Comparison of ENCODE assay signal across 8 cellular contexts in the genomic region with DNA sequence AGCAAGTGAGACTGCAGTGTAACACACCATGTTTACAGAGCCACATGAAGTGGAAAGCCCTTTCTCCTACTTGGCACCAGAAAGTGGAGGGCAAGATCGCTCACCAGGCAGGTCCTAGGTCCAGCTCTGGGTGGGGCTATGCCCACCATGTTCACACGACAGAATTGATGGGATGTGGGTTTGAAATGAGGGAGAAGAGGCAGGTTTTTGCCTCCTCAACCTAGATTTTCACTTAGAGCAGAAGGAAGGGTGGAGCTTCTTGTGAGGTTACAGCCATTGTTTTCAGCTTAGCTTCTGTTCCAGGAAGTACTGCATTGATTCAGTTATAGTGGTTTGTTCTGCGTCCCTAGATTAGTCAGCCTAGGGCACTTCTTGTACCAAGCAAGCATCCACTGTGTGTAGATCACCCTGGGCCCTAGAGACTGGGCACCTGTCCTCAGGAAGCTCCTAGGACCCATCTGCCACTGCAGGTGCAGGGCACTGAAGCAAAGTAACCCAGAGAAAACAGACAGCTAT. TPM values are rescaled to one million over a fixed set of nuclear protein-coding genes. Genes with fewer than 3 reads are reported as not detected.
A peak's percentile ranks its signal among the peaks of the same experiment; 100 is the strongest.
DNase-seq lines count a peak whose midpoint lies in the region; ATAC-seq, FAIRE-seq and TF ChIP-seq lines count a peak whose summit lies in the region.

No MANE protein-coding gene starts in this region.

- POLR2A ChIA-PET in CD4-positive, alpha-beta T cell (lab: Charles Lee): interaction anchor here (0.8 to 6.8 kb wide), 18 partner anchors 10 to 536 kb away, joined by 3 to 106 read pairs (median 4); a partner anchor contains a TSS

- no peaks in the 10 kb centered on the region for H3K27me3 ChIP-seq in CD4-positive, alpha-beta T cell (ENCODE audit: control insufficient read depth, insufficient read depth, low read length)
- H3K27me3 ChIP-seq in HL-60 (ENCODE audit: insufficient read depth, poor library complexity, severe bottlenecking) (no peaks in the 10 kb centered on the region), mononuclear cell (ENCODE audit: insufficient read depth, low read length) (no peaks in the 10 kb centered on the region)

- H3K4me1 ChIP-seq in mononuclear cell (ENCODE audit: insufficient read depth, low read length): peaks cover 57% of the 10 kb centered on the region

- CTCF ChIA-PET in CD4-positive, alpha-beta T cell (lab: Charles Lee): interaction anchor here (1.0 to 3.6 kb wide), 5 partner anchors 12 to 92 kb away, joined by 3 to 12 read pairs (median 3); a partner anchor contains a TSS

- peak overlapping the region; percentile 91 for H3K4me3 Mint-ChIP-seq in CD4-positive, alpha-beta T cell

- H3K27me3 Mint-ChIP-seq in CD4-positive, alpha-beta T cell: no peaks in the 10 kb centered on the region

- H3K4me1 Mint-ChIP-seq in CD4-positive, alpha-beta T cell (ENCODE audit: low read depth): peaks cover 74% of the 10 kb centered on the region

- H3K27ac ChIP-seq in CD4-positive, alpha-beta T cell (ENCODE audit: low read depth, low read length): peak overlapping the region; percentile 93
- H3K27ac ChIP-seq in HL-60 (replicated peaks): peak overlapping the region; percentile 78

- H3K27ac Mint-ChIP-seq in CD4-positive, alpha-beta T cell: peak overlapping the region; percentile 92

- intact Hi-C loops in CD4-positive, alpha-beta T cell (cut with DNase I, micrococcal nuclease): loop anchor here (1.0 to 10.0 kb wide), 7 partner anchors 8 to 470 kb away; a partner anchor contains a TSS

- TF ChIP-seq CTCF in CD4-positive, alpha-beta T cell (IDR thresholded peaks at IDR 0.05): no peak
- TF ChIP-seq CTCF in HL-60 (IDR thresholded peaks at IDR 0.05; ENCODE audit: insufficient read depth, low read length): no peak

- DNase-seq in CD4-positive, alpha-beta T cell: peak in 8 of 10 experiments; percentile 13 to 62 (median 37)
- peak in 1 of 2 experiments; percentile 57 for DNase-seq in HL-60 (ENCODE audit: low read depth in 1 of 2, low spot score in 1 of 2)
- peak; percentile 71 for DNase-seq in activated CD8-positive, alpha-beta memory T cell treated with anti-CD3 and anti-CD28 coated beads, Interleukin-2, amount 50 U/mL, for 48 hours
- DNase-seq in RCC 7860 (ENCODE audit: low spot score): no peak
- DNase-seq in globus pallidus (ENCODE audit: low spot score): no peak

- peak; percentile 69 for ATAC-seq in CD4-positive, alpha-beta T cell (ENCODE audit: poor library complexity)
- ATAC-seq in GM19438 (IDR thresholded peaks at IDR 0.05; ENCODE audit: low read depth, unreplicated experiment): peak; percentile 39
- ATAC-seq in HG02970 (IDR thresholded peaks at IDR 0.05; ENCODE audit: low FRiP score, unreplicated experiment): no peak

- H3K9me3 ChIP-seq in CD4-positive, alpha-beta T cell (ENCODE audit: control insufficient read depth, low read length): no peaks in the 10 kb centered on the region
- H3K9me3 ChIP-seq in mononuclear cell (ENCODE audit: low read depth, low read length): no peaks in the 10 kb centered on the region

- H3K4me3 ChIP-seq in HL-60 (replicated peaks; ENCODE audit: insufficient read depth, low read length): peak overlapping the region; percentile 57
- peak overlapping the region; percentile 64 for H3K4me3 ChIP-seq in mononuclear cell (ENCODE audit: low read length)

- no peaks in the 10 kb centered on the region for H3K9me3 Mint-ChIP-seq in CD4-positive, alpha-beta T cell

- FAIRE-seq in RCC 7860 (lab: Jason Lieb, UNC): no peak

- peaks cover 61% of the 10 kb centered on the region for H3K36me3 Mint-ChIP-seq in CD4-positive, alpha-beta T cell (ENCODE audit: low read depth)

RNA-seq across cellular contexts. Expression of a gene that starts 2.3 kb away (rescaled TPM):
- 100 to 1,000 TPM; 169 to 176 TPM for total RNA-seq in CD4-positive, alpha-beta T cell
- total RNA-seq in mononuclear cell: 334 TPM

Comparison
In these comparisons a context has a peak if more than half of its experiments do, and no peak if none do; other contexts are left out.
1. DNase-seq: peak in CD4-positive, alpha-beta T cell (8 of 10) and activated CD8-positive, alpha-beta memory T cell treated with anti-CD3 and anti-CD28 coated beads, Interleukin-2, amount 50 U/mL, for 48 hours (single experiment); none in RCC 7860 (single experiment) and globus pallidus (single experiment).